ENCODE assay signal across 25 cellular contexts in genomic region chrX:26590849-26591248, GRCh38.
"Had no signal": no experiment of that assay in that cellular context is flagged by ENCODE, and none has a peak within 500 bp of the region (broad histone marks: within the 10 kb centered on the region; RNA-seq: fewer than 3 reads in every experiment).

No MANE protein-coding gene starts in this region.

- H3K4me2 ChIP-seq: hepatocyte had no signal

- H3K27me3 ChIP-seq: hepatocyte, ovary, right atrium auricular region, suprapubic skin, tibial artery, upper lobe of right lung had no signal

- H3K4me3 ChIP-seq: hepatocyte, left ventricle myocardium inferior, mucosa of descending colon, ovary, right atrium auricular region, skin epidermis, suprapubic skin, thoracic aorta, tibial artery, upper lobe of right lung had no signal

- H3K27ac ChIP-seq: hepatocyte, left ventricle myocardium inferior, ovary, right atrium auricular region, skin epidermis, suprapubic skin, thoracic aorta, tibial artery, upper lobe of right lung had no signal

- H3K79me2 ChIP-seq: hepatocyte had no signal

- H3K36me3 Mint-ChIP-seq: memory B cell; naive thymus-derived CD4-positive, alpha-beta T cell; natural killer cell treated with Interleukin-12 subunit alpha and Interleukin-12 subunit beta and Interleukin-15 and Interleukin-18, amount 100 ng/mL, for 72 hours had no signal

- H3K9me3 ChIP-seq: mucosa of descending colon, ovary, suprapubic skin, thoracic aorta, upper lobe of right lung had no signal

- H3K4me1 Mint-ChIP-seq: memory B cell; naive thymus-derived CD4-positive, alpha-beta T cell had no signal

- H3K4me1 ChIP-seq: left ventricle myocardium inferior, right atrium auricular region, suprapubic skin, tibial artery, upper lobe of right lung had no signal

- H3K27me3 Mint-ChIP-seq: memory B cell; naive thymus-derived CD4-positive, alpha-beta T cell; natural killer cell treated with Interleukin-12 subunit alpha and Interleukin-12 subunit beta and Interleukin-15 and Interleukin-18, amount 100 ng/mL, for 72 hours; progenitor cell of endocrine pancreas; stimulated activated naive CD8-positive, alpha-beta T cell treated with anti-CD3 and anti-CD28 coated beads, Interleukin-15, Interleukin-2, amounts not matched to agents 100 ng/mL and 50 ng/mL, for 24 hours had no signal

- H3K4me3 Mint-ChIP-seq: memory B cell; naive thymus-derived CD4-positive, alpha-beta T cell; natural killer cell treated with Interleukin-12 subunit alpha and Interleukin-12 subunit beta and Interleukin-15 and Interleukin-18, amount 100 ng/mL, for 72 hours; stimulated activated naive CD8-positive, alpha-beta T cell treated with anti-CD3 and anti-CD28 coated beads, Interleukin-15, Interleukin-2, amounts not matched to agents 100 ng/mL and 50 ng/mL, for 24 hours had no signal

- DNase-seq: islet precursor cell; left ventricle myocardium inferior; midbrain; mucosa of descending colon; naive thymus-derived CD4-positive, alpha-beta T cell; ovary; stimulated activated CD4-positive, alpha-beta T cell treated with anti-CD3 and anti-CD28 coated beads, Interleukin-12 subunit alpha, Interleukin-12 subunit beta, amount 100 ng/mL, for 4 hours; stimulated activated CD4-positive, alpha-beta T cell treated with anti-CD3 and anti-CD28 coated beads, Interleukin-15, amount 100 ng/mL, for 24 hours; stimulated activated CD4-positive, alpha-beta T cell treated with anti-CD3 and anti-CD28 coated beads, Interleukin-2, amount 100 ng/mL, for 24 hours; stimulated activated CD4-positive, alpha-beta T cell treated with anti-CD3 and anti-CD28 coated beads, Interleukin-4, amount 100 ng/mL, for 1 hour; stimulated activated naive CD4-positive, alpha-beta T cell; tibial artery; trophoblast cell; upper lobe of right lung had no signal

- H3K27ac Mint-ChIP-seq: memory B cell; naive thymus-derived CD4-positive, alpha-beta T cell; natural killer cell treated with Interleukin-12 subunit alpha and Interleukin-12 subunit beta and Interleukin-15 and Interleukin-18, amount 100 ng/mL, for 72 hours; progenitor cell of endocrine pancreas; stimulated activated naive CD8-positive, alpha-beta T cell treated with anti-CD3 and anti-CD28 coated beads, Interleukin-15, Interleukin-2, amounts not matched to agents 100 ng/mL and 50 ng/mL, for 24 hours had no signal

- ATAC-seq: mucosa of descending colon; naive thymus-derived CD4-positive, alpha-beta T cell; natural killer cell treated with Interleukin-12 subunit alpha and Interleukin-12 subunit beta and Interleukin-15 and Interleukin-18, amount 100 ng/mL, for 72 hours; sciatic nerve; upper lobe of right lung had no signal

- H2AFZ ChIP-seq: hepatocyte had no signal

- FAIRE-seq: urothelium cell line had no signal

- H3K36me3 ChIP-seq: left ventricle myocardium inferior, ovary, right atrium auricular region, suprapubic skin, thoracic aorta, tibial artery, upper lobe of right lung had no signal
